6 cellular contexts compared by ENCODE assay signal in genomic region chr15:76468722-76469121, GRCh38.
"Had no signal": no experiment of that assay in that cellular context is flagged by ENCODE, and none has a peak within 500 bp of the region (broad histone marks: within the 10 kb centered on the region; RNA-seq: fewer than 3 reads in every experiment).

No MANE protein-coding gene starts in this region.

- H3K4me2 ChIP-seq: KMS-11 had no signal

- FAIRE-seq: HTR-8/SVneo had no signal

- H3K9ac ChIP-seq: KMS-11 had no signal

- H3K27ac ChIP-seq: HL-60, KMS-11 had no signal

- DNase-seq: Karpas-422, KBM-7, KG1 had no signal
